24 cellular contexts compared by ENCODE assay signal in genomic region chr3:78642471-78642870, GRCh38.
"Had no signal": no experiment of that assay in that cellular context is flagged by ENCODE, and none has a peak within 500 bp of the region (broad histone marks: within the 10 kb centered on the region; RNA-seq: fewer than 3 reads in every experiment).

No MANE protein-coding gene starts in this region.

- H3K4me3 Mint-ChIP-seq: activated CD4-positive, alpha-beta memory T cell treated with anti-CD3 and anti-CD28 coated beads, Interleukin-2, amount 10 ng/mL, durations not matched to agents 7 days and 5 days; activated CD4-positive, alpha-beta T cell treated with anti-CD3 and anti-CD28 coated beads for 36 hours; activated naive CD8-positive, alpha-beta T cell treated with anti-CD3 and anti-CD28 coated beads, Interleukin-2, amount 10 ng/mL, durations not matched to agents 7 days and 5 days; activated T-helper 17 cell treated with anti-CD3 and anti-CD28 coated beads, Interleukin-2, amount 50 U/mL, for 72 hours; T-helper 1 cell treated with Interleukin-12 subunit alpha and Interleukin-12 subunit beta and Interleukin-4 antibody, amounts not matched to agents 30 μg/mL and 1 μg/mL, for 36 hours had no signal

- H3K36me3 Mint-ChIP-seq: activated naive CD8-positive, alpha-beta T cell treated with anti-CD3 and anti-CD28 coated beads, Interleukin-2, amount 10 ng/mL, durations not matched to agents 7 days and 5 days had no signal

- H3K27me3 ChIP-seq: ascending aorta had no signal

- H3K4me3 ChIP-seq: ascending aorta had no signal

- H3K9me3 Mint-ChIP-seq: activated CD4-positive, alpha-beta memory T cell treated with anti-CD3 and anti-CD28 coated beads, Interleukin-2, amount 10 ng/mL, durations not matched to agents 7 days and 5 days; activated naive CD8-positive, alpha-beta T cell treated with anti-CD3 and anti-CD28 coated beads, Interleukin-2, amount 10 ng/mL, durations not matched to agents 7 days and 5 days; activated T-helper 17 cell treated with anti-CD3 and anti-CD28 coated beads, Interleukin-2, amount 50 U/mL, for 72 hours; T-helper 1 cell treated with Interleukin-12 subunit alpha and Interleukin-12 subunit beta and Interleukin-4 antibody, amounts not matched to agents 30 μg/mL and 1 μg/mL, for 36 hours had no signal

- H3K27me3 Mint-ChIP-seq: activated CD4-positive, alpha-beta memory T cell treated with anti-CD3 and anti-CD28 coated beads, Interleukin-2, amount 10 ng/mL, durations not matched to agents 7 days and 5 days; activated CD4-positive, alpha-beta T cell treated with anti-CD3 and anti-CD28 coated beads for 36 hours; activated naive CD8-positive, alpha-beta T cell treated with anti-CD3 and anti-CD28 coated beads, Interleukin-2, amount 10 ng/mL, durations not matched to agents 7 days and 5 days; activated T-helper 17 cell treated with anti-CD3 and anti-CD28 coated beads, Interleukin-2, amount 50 U/mL, for 72 hours had no signal

- H3K27ac ChIP-seq: ascending aorta had no signal

- ATAC-seq: activated CD4-positive, alpha-beta T cell treated with anti-CD3 and anti-CD28 coated beads for 36 hours; activated T-helper 17 cell treated with anti-CD3 and anti-CD28 coated beads, Interleukin-2, amount 50 U/mL, for 72 hours; PC-3 had no signal

- H3K27ac Mint-ChIP-seq: activated CD4-positive, alpha-beta memory T cell treated with anti-CD3 and anti-CD28 coated beads, Interleukin-2, amount 10 ng/mL, durations not matched to agents 7 days and 5 days; activated CD4-positive, alpha-beta T cell treated with anti-CD3 and anti-CD28 coated beads for 36 hours; activated naive CD8-positive, alpha-beta T cell treated with anti-CD3 and anti-CD28 coated beads, Interleukin-2, amount 10 ng/mL, durations not matched to agents 7 days and 5 days; activated T-helper 17 cell treated with anti-CD3 and anti-CD28 coated beads, Interleukin-2, amount 50 U/mL, for 72 hours; T-helper 1 cell treated with Interleukin-12 subunit alpha and Interleukin-12 subunit beta and Interleukin-4 antibody, amounts not matched to agents 30 μg/mL and 1 μg/mL, for 36 hours had no signal

- H3K9me3 ChIP-seq: ascending aorta had no signal

- H3K4me1 Mint-ChIP-seq: activated CD4-positive, alpha-beta memory T cell treated with anti-CD3 and anti-CD28 coated beads, Interleukin-2, amount 10 ng/mL, durations not matched to agents 7 days and 5 days; activated CD4-positive, alpha-beta T cell treated with anti-CD3 and anti-CD28 coated beads for 36 hours; activated naive CD8-positive, alpha-beta T cell treated with anti-CD3 and anti-CD28 coated beads, Interleukin-2, amount 10 ng/mL, durations not matched to agents 7 days and 5 days; activated T-helper 17 cell treated with anti-CD3 and anti-CD28 coated beads, Interleukin-2, amount 50 U/mL, for 72 hours had no signal

- DNase-seq: activated CD4-positive, alpha-beta memory T cell treated with anti-CD3 and anti-CD28 coated beads, Interleukin-2, amount 10 ng/mL, durations not matched to agents 7 days and 5 days; activated CD4-positive, alpha-beta T cell treated with anti-CD3 and anti-CD28 coated beads for 36 hours; activated CD4-positive, alpha-beta T cell treated with anti-CD3 and anti-CD28 coated beads, Interleukin-2, amount 50 U/mL, for 1 hour; activated CD4-positive, CD25-positive, alpha-beta regulatory T cell; activated gamma-delta T cell treated with Interleukin-2 at 50 U/mL for 16 hours; activated naive CD4-positive, alpha-beta T cell treated with anti-CD3 and anti-CD28 coated beads, Interleukin-2, amount 50 U/mL, for 16 hours; activated naive CD8-positive, alpha-beta T cell treated with anti-CD3 and anti-CD28 coated beads, Interleukin-2, amount 10 ng/mL, durations not matched to agents 7 days and 5 days; activated T-cell treated with anti-CD3 and anti-CD28 coated beads for 4 hours; activated T-cell treated with anti-CD3 and anti-CD28 coated beads, Interleukin-2, amount 50 U/mL, for 48 hours; amniotic stem cell; Kasumi-1; KBM-7; NCI-H1105 treated with DMSO at 0.1 percent for 48 hours; NCI-H1436 treated with DMSO at 0.1 percent for 48 hours; NCI-H187; NCI-H2081; NCI-H446; NCI-H524; PC-3; SHP77 treated with DMSO at 0.1 percent for 48 hours had no signal

- FAIRE-seq: RCC 7860 had no signal
